Comparison of ENCODE assay signal across 8 cellular contexts in genomic region chr3:182794806-182795369, GRCh38. TPM values are rescaled to one million over a fixed set of nuclear protein-coding genes. Genes with fewer than 3 reads are reported as not detected.
A peak's percentile ranks its signal among the peaks of the same experiment; 100 is the strongest.
DNase-seq lines count a peak whose midpoint lies in the region; ATAC-seq, FAIRE-seq and TF ChIP-seq lines count a peak whose summit lies in the region.

No MANE protein-coding gene starts in this region.

- no peak for TF ChIP-seq RAD21 in GM12878 (IDR thresholded peaks at IDR 0.05; ENCODE audit: insufficient read depth, low read depth, low read length)

- no peaks in the 10 kb centered on the region for H3K36me3 ChIP-seq in left ventricle myocardium inferior
- H3K36me3 ChIP-seq in GM12878 (ENCODE audit: control insufficient read depth in 2 of 2, insufficient read depth in 2 of 2, low read length in 1 of 2) = peaks cover 0 to 6% of the 10 kb centered on the region in 2 experiments; a peak in 1 of 4 replicates

- H3K9me3 ChIP-seq in left ventricle myocardium inferior (replicated peaks) (no peaks in the 10 kb centered on the region), GM12878 (replicated peaks; ENCODE audit: control insufficient read depth, insufficient read depth, low read length) (no peaks in the 10 kb centered on the region)

- peak overlapping the region; percentile 93 for H3K4me3 ChIP-seq in left ventricle myocardium inferior
- H3K4me3 ChIP-seq in GM12878 = peak overlapping the region; percentile 90

- SMC1A ChIA-PET in GM12878 (lab: Charles Lee; ENCODE audit: uncharacterized antibody, unreplicated experiment) = interaction anchor here (0.7 to 8.5 kb wide), 13 partner anchors 9 to 390 kb away, joined by 3 to 122 read pairs (median 5); no protein-coding TSS in a partner anchor

- H3K79me2 ChIP-seq in GM12878 (ENCODE audit: control insufficient read depth, insufficient read depth, low read length) = peaks cover 71% of the 10 kb centered on the region

- no peaks in the 10 kb centered on the region for H4K20me1 ChIP-seq in GM12878 (ENCODE audit: control insufficient read depth, insufficient read depth)

- no peak for ATAC-seq in left cardiac atrium
- no peak for ATAC-seq in GM12878
- ATAC-seq in memory B cell (ENCODE audit: low read depth) = no peak
- ATAC-seq in GM18909 (IDR thresholded peaks at IDR 0.05; ENCODE audit: poor library complexity, unreplicated experiment) = no peak
- no peak for ATAC-seq in GM19328 (IDR thresholded peaks at IDR 0.05; ENCODE audit: unreplicated experiment)

- RAD21 ChIA-PET in GM12878 (lab: Charles Lee; ENCODE audit: unreplicated experiment) = interaction anchor here (0.8 to 6.3 kb wide), 7 partner anchors 11 to 79 kb away, joined by 3 to 89 read pairs (median 4); no protein-coding TSS in a partner anchor

- peak overlapping the region; percentile 90 for H3K4me2 ChIP-seq in GM12878 (ENCODE audit: control insufficient read depth, insufficient read depth)

- CTCF ChIA-PET in GM12878 (lab: Yijun Ruan, JAX) = interaction anchor here (1.2 to 2.4 kb wide), 6 partner anchors 12 to 80 kb away, joined by 3 to 20 read pairs (median 8); no protein-coding TSS in a partner anchor

- POLR2A ChIA-PET in GM12878 (lab: Charles Lee) = interaction anchor here (0.7 to 6.1 kb wide), 11 partner anchors 13 to 418 kb away, joined by 3 to 52 read pairs (median 3); no protein-coding TSS in a partner anchor

- no peak for TF ChIP-seq EP300 in GM12878 (IDR thresholded peaks at IDR 0.05; ENCODE audit: borderline replicate concordance in 1 of 2, control insufficient read depth in 1 of 2, low read depth in 2 of 2, low read length in 2 of 2)

- H3K4me3 Mint-ChIP-seq in memory B cell = peak overlapping the region; percentile 90

- H3K9ac ChIP-seq in GM12878 (ENCODE audit: control insufficient read depth, insufficient read depth, low read length) = peak overlapping the region; percentile 97

- in situ Hi-C loops in GM12878 (cut with MboI) = no loop called here

- TF ChIP-seq POLR2A in GM12878 (IDR thresholded peaks at IDR 0.05; ENCODE audit: low read depth, low read length) = no peak

- TF ChIP-seq CTCF in left ventricle myocardium inferior (IDR thresholded peaks at IDR 0.05; ENCODE audit: borderline replicate concordance) (no peak), GM12878 (IDR thresholded peaks at IDR 0.05 in 2 of 3, conservative IDR thresholded peaks at IDR 0.05 in 1 of 3; ENCODE audit: control insufficient read depth in 2 of 3, extremely low read depth in 1 of 3, insufficient read depth in 1 of 3, low read depth in 3 of 3, low read length in 3 of 3) (no peak)

- H3K4me1 ChIP-seq in left ventricle myocardium inferior (peaks cover 59% of the 10 kb centered on the region), GM12878 (ENCODE audit: control insufficient read depth, insufficient read depth, low read length) (no peaks in the 10 kb centered on the region)

- intact Hi-C loops in left ventricle myocardium inferior (cut with micrococcal nuclease) = no loop called here
- intact Hi-C loops in left cardiac atrium (cut with DNase I) = loop anchor here in 1 of 2 donors (5.0 to 10.0 kb wide), 2 partner anchors 80 to 307 kb away; no protein-coding TSS in a partner anchor
- intact Hi-C loops in GM12878 (cut with micrococcal nuclease; ENCODE audit: unreplicated experiment) = loop anchor here (2.0 kb wide), 1 partner anchor 64 kb away; no protein-coding TSS in a partner anchor

- no peak for FAIRE-seq in GM12878 (lab: Jason Lieb, UNC)

- H3K27ac ChIP-seq in left ventricle myocardium inferior (replicated peaks) (peak overlapping the region; percentile 97), GM12878 (ENCODE audit: control insufficient read depth, insufficient read depth) (peak overlapping the region; percentile 96)

- no peaks in the 10 kb centered on the region for H3K36me3 Mint-ChIP-seq in memory B cell

- H2AFZ ChIP-seq in GM12878 (ENCODE audit: control insufficient read depth, low read depth, low read length) = peak overlapping the region; percentile 7; the same call in 1 of the 2 replicates

- H3K27ac Mint-ChIP-seq in memory B cell = peak overlapping the region; percentile 92

- H3K9me3 Mint-ChIP-seq in memory B cell = no peaks in the 10 kb centered on the region

- peaks cover 16% of the 10 kb centered on the region for H3K4me1 Mint-ChIP-seq in memory B cell

- H3K27me3 ChIP-seq in left ventricle myocardium inferior (ENCODE audit: low read depth) (no peaks in the 10 kb centered on the region), GM12878 (replicated peaks in 1 of 2; ENCODE audit: control insufficient read depth in 2 of 2, insufficient read depth in 2 of 2, low read length in 1 of 2) (no peaks in the 10 kb centered on the region)

- no TSS peak for BruUV-seq in GM12878 (replicated peaks; lab: Mats Ljungman, UMichigan)

- no peaks in the 10 kb centered on the region for H3K27me3 Mint-ChIP-seq in memory B cell

- DNase-seq in left ventricle myocardium inferior (no peak), left cardiac atrium (no peak), GM12878 (ENCODE audit: low read depth, low spot score) (no peak), memory B cell (ENCODE audit: low spot score in 2 of 2) (no peak), ureter (ENCODE audit: low spot score) (no peak)
- no peak for DNase-seq in activated CD4-positive, alpha-beta T cell treated with anti-CD3 and anti-CD28 coated beads for 4 hours

- 0% methylated on average over 6 of the region's 6 CpGs for WGBS in GM12878 (ENCODE audit: insufficient coverage, insufficient replicate concordance, low lambda C conversion rate, missing lambda C conversion rate)

TF ChIP-seq in GM12878, 131 proteins besides CTCF, POLR2A, EP300 and RAD21:
- TF ChIP-seq NRF1 (conservative IDR thresholded peaks at IDR 0.05; ENCODE audit: low read depth, low read length) (no peak), KLF5 (IDR thresholded peaks at IDR 0.05; ENCODE audit: partially characterized antibody) (no peak), CHD1 (IDR thresholded peaks at IDR 0.05; ENCODE audit: low read depth, low read length) (peak; percentile 60; the same call in 1 of the 2 replicates), IRF5 (IDR thresholded peaks at IDR 0.05; ENCODE audit: borderline replicate concordance) (no peak), ATF7 (IDR thresholded peaks at IDR 0.05; ENCODE audit: low read depth) (peak; percentile 81), HDAC6 (IDR thresholded peaks at IDR 0.05; ENCODE audit: unreplicated experiment) (no peak), RBBP5 (conservative IDR thresholded peaks at IDR 0.05) (no peak)

RNA-seq across cellular contexts. Expression of gene ATP11B, which starts 1.6 kb away (rescaled TPM):
- 32.4 TPM for total RNA-seq in left ventricle myocardium inferior
- 10 to 100 TPM; 38.5 to 49.4 TPM for total RNA-seq in left cardiac atrium
- total RNA-seq in GM12878 (2013; cell fraction: nucleolus; rRNA removed) = 180 and 186 TPM in 2 replicates
- total RNA-seq in GM12878 (2014; rRNA removed) = 52.9 and 64.5 TPM in 2 replicates
- 62.0 and 62.6 TPM in 2 replicates for total RNA-seq in GM12878 (2014; rRNA removed; fragmentation: Illumina TruSeq; extraction: Trizol)
- total RNA-seq in GM12878 (2021) = 66.9 and 67.3 TPM in 2 replicates
- polyA plus RNA-seq in GM12878 (2011; ENCODE audit: low read depth) = 14.5 TPM
- 48.3 and 74.3 TPM in 2 replicates for polyA plus RNA-seq in GM12878 (2011; rRNA removed)
- polyA plus RNA-seq in GM12878 (2011; cell fraction: cytosol; rRNA removed) = 16.3 and 22.7 TPM in 2 replicates
- 40.9 and 42.4 TPM in 2 replicates for polyA plus RNA-seq in GM12878 (2011; cell fraction: nucleus; rRNA removed)
- 20.9 and 24.9 TPM in 2 replicates for polyA plus RNA-seq in GM12878 (2012)
- 40.1 and 57.8 TPM in 2 replicates for polyA plus RNA-seq in GM12878 (2014; fragmentation: Illumina TruSeq; extraction: Trizol)
- polyA plus RNA-seq in GM12878 (2014; fragmentation: Nextera tagmentation; extraction: Ambion mirVana) = 10 to 100 TPM; 10.3 to 11.3 TPM
- 22.5 and 28.3 TPM in 2 replicates for polyA plus RNA-seq in GM12878 (2014; rRNA removed)
- polyA plus RNA-seq in GM12878 (2016; fragmentation: Nextera tagmentation; extraction: Ambion mirVana) = 10 to 100 TPM; 32.1 to 33.3 TPM
- polyA minus RNA-seq in GM12878 (2011; rRNA and poly(A)+ RNA removed) = 59.8 and 70.8 TPM in 2 replicates
- 37.1 and 41.0 TPM in 2 replicates for polyA minus RNA-seq in GM12878 (2011; cell fraction: cytosol; rRNA and poly(A)+ RNA removed)
- polyA minus RNA-seq in GM12878 (2011; cell fraction: nucleus; rRNA and poly(A)+ RNA removed) = 44.2 and 67.9 TPM in 2 replicates
- 97.2 TPM for total RNA-seq in ureter
